10 cellular contexts compared by ENCODE assay signal in the genomic region with DNA sequence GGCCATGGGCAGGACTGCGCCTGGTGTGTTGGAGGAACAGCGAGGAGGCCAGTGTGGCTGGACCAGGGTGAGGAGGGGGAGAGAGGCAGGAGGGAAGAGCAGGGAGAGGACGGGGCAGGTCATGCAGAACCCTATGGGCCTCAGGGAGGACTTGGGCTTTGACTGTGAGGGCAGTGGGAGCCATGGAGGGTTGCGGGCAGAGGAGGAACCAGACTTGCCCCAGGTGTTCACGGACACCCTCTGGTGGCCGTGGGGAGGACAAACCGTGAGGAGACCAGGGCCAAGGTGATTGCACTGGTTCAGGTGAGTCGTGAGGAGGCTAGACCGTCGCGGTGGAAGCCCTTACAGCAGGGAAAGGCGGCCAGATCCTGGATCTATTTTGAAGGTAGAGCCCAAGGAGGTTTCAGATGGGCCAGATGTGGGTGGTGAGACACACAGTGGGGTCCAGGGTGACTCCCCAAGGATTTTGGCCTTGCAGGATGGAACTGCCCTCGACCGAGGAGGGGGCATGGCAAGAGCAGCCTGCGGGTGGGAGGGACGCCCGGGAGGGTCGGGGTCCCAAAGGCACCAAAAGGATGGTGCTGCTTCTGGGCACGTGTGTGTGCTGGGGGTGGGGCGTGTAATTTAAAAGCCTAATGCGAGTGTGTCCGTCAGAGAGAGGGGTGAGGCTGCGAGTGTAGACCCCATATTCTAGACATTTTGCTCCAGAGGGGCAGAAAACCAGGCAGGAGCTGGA. TPM values are rescaled to one million over a fixed set of nuclear protein-coding genes. Genes with fewer than 3 reads are reported as not detected.
DNase-seq lines count a peak whose midpoint lies in the region; ATAC-seq and TF ChIP-seq lines count a peak whose summit lies in the region.
"Had no signal": no experiment of that assay in that cellular context is flagged by ENCODE, and none has a peak within 500 bp of the region (broad histone marks: within the 10 kb centered on the region; RNA-seq: fewer than 3 reads in every experiment).

No MANE protein-coding gene starts in this region.

- H3K27ac ChIP-seq in SK-N-SH (ENCODE audit: low read depth in 2 of 2, low read length in 1 of 2) (no peak overlapping the region), brain microvascular endothelial cell (no peak overlapping the region)
- H3K27ac ChIP-seq: upper lobe of right lung had no signal

- H4K20me1 ChIP-seq in SK-N-SH (ENCODE audit: insufficient read depth) = peaks cover 85% of the 10 kb centered on the region

- POLR2A ChIA-PET in SK-N-SH (lab: Yijun Ruan, JAX) = no interaction called here

- no peaks in the 10 kb centered on the region for H3K9me2 ChIP-seq in SK-N-SH

- H3K4me3 Mint-ChIP-seq in HFFc6 = no peak overlapping the region
- H3K4me3 Mint-ChIP-seq in natural killer cell treated with Interleukin-12 subunit alpha and Interleukin-12 subunit beta and Interleukin-15 and Interleukin-18, amount 100 ng/mL, for 72 hours = peak overlapping the region; percentile 34

- ATAC-seq in SK-N-SH treated with all-trans-retinoic acid at 6 μM for 48 hours = no peak
- no peak for ATAC-seq in natural killer cell treated with Interleukin-12 subunit alpha and Interleukin-12 subunit beta and Interleukin-15 and Interleukin-18, amount 100 ng/mL, for 72 hours
- ATAC-seq: upper lobe of right lung had no signal

- TF ChIP-seq CTCF in SK-N-SH (IDR thresholded peaks at IDR 0.05) (peak; percentile 26; the same call in 1 of the 2 replicates), HFFc6 (IDR thresholded peaks at IDR 0.05) (peak; percentile 40), brain microvascular endothelial cell (IDR thresholded peaks at IDR 0.05; ENCODE audit: low read depth, low read length, missing control alignments) (peak; percentile 31)

- no peak overlapping the region for H2AFZ ChIP-seq in SK-N-SH (ENCODE audit: low read depth)

- H3K36me3 Mint-ChIP-seq in HFFc6 (ENCODE audit: low read depth) = peaks cover 8% of the 10 kb centered on the region
- H3K36me3 Mint-ChIP-seq in natural killer cell treated with Interleukin-12 subunit alpha and Interleukin-12 subunit beta and Interleukin-15 and Interleukin-18, amount 100 ng/mL, for 72 hours = no peaks in the 10 kb centered on the region

- H3K27me3 Mint-ChIP-seq in HFFc6 (ENCODE audit: insufficient read depth) = peaks cover 3% of the 10 kb centered on the region
- no peaks in the 10 kb centered on the region for H3K27me3 Mint-ChIP-seq in natural killer cell treated with Interleukin-12 subunit alpha and Interleukin-12 subunit beta and Interleukin-15 and Interleukin-18, amount 100 ng/mL, for 72 hours

- TF ChIP-seq RAD21 in SK-N-SH (IDR thresholded peaks at IDR 0.05; ENCODE audit: low read length) = no peak

- no peak for TF ChIP-seq POLR2A in erythroblast (IDR thresholded peaks at IDR 0.05; ENCODE audit: low read length)

- DNase-seq in SK-N-SH = no peak
- DNase-seq in HFFc6 = no peak
- no peak for DNase-seq in brain microvascular endothelial cell
- no peak for DNase-seq in natural killer cell treated with Interleukin-12 subunit alpha and Interleukin-12 subunit beta and Interleukin-15 and Interleukin-18, amount 100 ng/mL, for 72 hours (ENCODE audit: low spot score)
- DNase-seq in NCI-H1436 treated with DMSO at 0.1 percent for 48 hours (lab: John Stamatoyannopoulos, UW) = no peak
- no peak for DNase-seq in erythroblast (lab: John Stamatoyannopoulos, UW)
- DNase-seq in globus pallidus (ENCODE audit: low spot score) = no peak
- DNase-seq: NCI-H446 treated with DMSO at 0.1 percent for 48 hours, upper lobe of right lung had no signal

- H3K4me1 Mint-ChIP-seq in HFFc6 (ENCODE audit: low read depth) = peaks cover 41% of the 10 kb centered on the region
- peaks cover 33 to 43% of the 10 kb centered on the region in 2 donors for H3K4me1 Mint-ChIP-seq in natural killer cell treated with Interleukin-12 subunit alpha and Interleukin-12 subunit beta and Interleukin-15 and Interleukin-18, amount 100 ng/mL, for 72 hours (ENCODE audit: low read depth in 2 of 2)

- H3K9me3 ChIP-seq in SK-N-SH = no peaks in the 10 kb centered on the region
- H3K9me3 ChIP-seq: upper lobe of right lung had no signal

- H3K36me3 ChIP-seq in SK-N-SH (replicated peaks in 1 of 2; ENCODE audit: control insufficient read depth in 1 of 2, insufficient read depth in 2 of 2, low read length in 1 of 2) = peaks cover 3 to 6% of the 10 kb centered on the region in 2 experiments
- peaks cover 6% of the 10 kb centered on the region for H3K36me3 ChIP-seq in brain microvascular endothelial cell (replicated peaks)
- H3K36me3 ChIP-seq: upper lobe of right lung had no signal

- CTCF ChIA-PET in SK-N-SH (lab: Yijun Ruan, JAX) = interaction anchor here (1.2 to 2.8 kb wide), 2 partner anchors 13 to 178 kb away, joined by 3 to 11 read pairs; no protein-coding TSS in a partner anchor

- H3K4me2 ChIP-seq in SK-N-SH = no peak overlapping the region

- no peaks in the 10 kb centered on the region for H3K9me3 Mint-ChIP-seq in HFFc6
- H3K9me3 Mint-ChIP-seq in natural killer cell treated with Interleukin-12 subunit alpha and Interleukin-12 subunit beta and Interleukin-15 and Interleukin-18, amount 100 ng/mL, for 72 hours = no peaks in the 10 kb centered on the region

- no peak overlapping the region for H3K4me3 ChIP-seq in SK-N-SH (ENCODE audit: low read depth in 2 of 2, low read length in 1 of 2)
- H3K4me3 ChIP-seq in brain microvascular endothelial cell (ENCODE audit: low read depth, low read length) = no peak overlapping the region
- H3K4me3 ChIP-seq: upper lobe of right lung had no signal

- peaks cover 78% of the 10 kb centered on the region for H3K79me2 ChIP-seq in SK-N-SH (ENCODE audit: insufficient read depth)

- H3K27ac Mint-ChIP-seq in HFFc6 = no peak overlapping the region
- H3K27ac Mint-ChIP-seq in natural killer cell treated with Interleukin-12 subunit alpha and Interleukin-12 subunit beta and Interleukin-15 and Interleukin-18, amount 100 ng/mL, for 72 hours = no peak overlapping the region

- H3K9ac ChIP-seq in SK-N-SH = no peak overlapping the region

- 95% methylated on average over 22 of the region's 23 CpGs for WGBS in SK-N-SH (ENCODE audit: low lambda C conversion rate)

- no peak for TF ChIP-seq EP300 in SK-N-SH (IDR thresholded peaks at IDR 0.05; ENCODE audit: borderline replicate concordance in 1 of 2, low read depth in 1 of 2, low read length in 1 of 2)

- no peaks in the 10 kb centered on the region for H3K27me3 ChIP-seq in SK-N-SH (ENCODE audit: insufficient read depth)
- no peaks in the 10 kb centered on the region for H3K27me3 ChIP-seq in brain microvascular endothelial cell (replicated peaks)
- H3K27me3 ChIP-seq: upper lobe of right lung had no signal

- H3F3A ChIP-seq in SK-N-SH (replicated peaks; ENCODE audit: insufficient read depth) = peaks cover 26% of the 10 kb centered on the region

- peaks cover 17 to 29% of the 10 kb centered on the region in 2 experiments; a peak in 3 of 4 replicates for H3K4me1 ChIP-seq in SK-N-SH (ENCODE audit: control insufficient read depth in 1 of 2, insufficient read depth in 2 of 2, low read depth in 1 of 2, low read length in 1 of 2)

- in situ Hi-C loops in brain microvascular endothelial cell (cut with HindIII; ENCODE audit: low pct_ligation_motif_present, low sequenced_read_pairs) = no loop called here

TF ChIP-seq in SK-N-SH, 30 proteins besides CTCF, POLR2A, EP300 and RAD21 (continues in another document):
- no peak for TF ChIP-seq RCOR1 (IDR thresholded peaks at IDR 0.05; ENCODE audit: low read length)

TF ChIP-seq in SK-N-SH treated with all-trans-retinoic acid at 6 μM for 48 hours, 23 proteins besides CTCF, POLR2A, EP300 and RAD21 (continues in another document):
- TF ChIP-seq PPARA (CRISPR knock-in tag; IDR thresholded peaks at IDR 0.05; ENCODE audit: borderline replicate concordance) (no peak), GLIS3 (CRISPR knock-in tag; IDR thresholded peaks at IDR 0.05) (no peak), ARNTL (CRISPR knock-in tag; IDR thresholded peaks at IDR 0.05; ENCODE audit: borderline replicate concordance, low read depth) (no peak), BACH2 (CRISPR knock-in tag; IDR thresholded peaks at IDR 0.05; ENCODE audit: borderline replicate concordance) (no peak)

RNA-seq across cellular contexts. Expression of gene REXO1, which starts 2.7 kb away (rescaled TPM):
- 9.0 and 18.8 TPM in 2 replicates for polyA plus RNA-seq in SK-N-SH (2012; rRNA removed)
- 7.1 and 12.6 TPM in 2 replicates for polyA plus RNA-seq in SK-N-SH (2012; cell fraction: cytosol; rRNA removed)
- 87.2 and 224 TPM in 2 replicates for polyA plus RNA-seq in SK-N-SH (2012; cell fraction: nucleus; rRNA removed)
- total RNA-seq in HFFc6 (2021; fragmentation: NEBNext Ultra II Directional; extraction: Animal tissue kit (Norgen Biotek cat#: 25700)) = 10 to 100 TPM; 32.9 to 38.2 (median 34.6) TPM
- total RNA-seq in natural killer cell treated with Interleukin-12 subunit alpha and Interleukin-12 subunit beta and Interleukin-15 and Interleukin-18, amount 100 ng/mL, for 72 hours = 100 to 1,000 TPM in 1 of 2 donors, 10 to 100 TPM in 1; 69.1 to 103 TPM

RNA-seq across cellular contexts. Expression of gene KLF16, which starts 12.4 kb away (rescaled TPM):
- polyA plus RNA-seq in SK-N-SH (2012; rRNA removed) = 11.3 and 16.1 TPM in 2 replicates
- polyA plus RNA-seq in SK-N-SH (2012; cell fraction: cytosol; rRNA removed) = 11.6 and 17.8 TPM in 2 replicates
- 28.7 and 43.5 TPM in 2 replicates for polyA plus RNA-seq in SK-N-SH (2012; cell fraction: nucleus; rRNA removed)
- 10 to 100 TPM; 37.7 to 48.3 (median 41.6) TPM for total RNA-seq in HFFc6 (2021; fragmentation: NEBNext Ultra II Directional; extraction: Animal tissue kit (Norgen Biotek cat#: 25700))
- 10 to 100 TPM; 18.0 to 49.8 TPM for total RNA-seq in natural killer cell treated with Interleukin-12 subunit alpha and Interleukin-12 subunit beta and Interleukin-15 and Interleukin-18, amount 100 ng/mL, for 72 hours

RNA-seq across cellular contexts. Expression of gene ABHD17A, which starts 34.3 kb away (rescaled TPM):
- 61.1 and 69.1 TPM in 2 replicates for polyA plus RNA-seq in SK-N-SH (2012; rRNA removed)
- 25.5 and 46.5 TPM in 2 replicates for polyA plus RNA-seq in SK-N-SH (2012; cell fraction: cytosol; rRNA removed)
- 86.6 and 88.2 TPM in 2 replicates for polyA plus RNA-seq in SK-N-SH (2012; cell fraction: nucleus; rRNA removed)
- total RNA-seq in HFFc6 (2021; fragmentation: NEBNext Ultra II Directional; extraction: Animal tissue kit (Norgen Biotek cat#: 25700)) = 10 to 100 TPM; 61.0 to 80.0 (median 67.9) TPM
- total RNA-seq in natural killer cell treated with Interleukin-12 subunit alpha and Interleukin-12 subunit beta and Interleukin-15 and Interleukin-18, amount 100 ng/mL, for 72 hours = 100 to 1,000 TPM; 127 to 132 TPM

RNA-seq across cellular contexts. Expression of gene ATP8B3, which starts 38.9 kb away (rescaled TPM):
- polyA plus RNA-seq in SK-N-SH (2012; rRNA removed) = 6.2 and 8.0 TPM in 2 replicates
- polyA plus RNA-seq in SK-N-SH (2012; cell fraction: cytosol; rRNA removed) = 3.1 and 4.9 TPM in 2 replicates
- 20.8 and 25.6 TPM in 2 replicates for polyA plus RNA-seq in SK-N-SH (2012; cell fraction: nucleus; rRNA removed)
- total RNA-seq in HFFc6 (2021; fragmentation: NEBNext Ultra II Directional; extraction: Animal tissue kit (Norgen Biotek cat#: 25700)) = 1 to 10 TPM; 4.9 to 8.8 (median 7.6) TPM
- 1 to 10 TPM; 2.3 to 2.8 TPM for total RNA-seq in natural killer cell treated with Interleukin-12 subunit alpha and Interleukin-12 subunit beta and Interleukin-15 and Interleukin-18, amount 100 ng/mL, for 72 hours

RNA-seq across cellular contexts. Expression of gene ADAT3, which starts 54.2 kb away (rescaled TPM):
- 1.7 and 2.8 TPM in 2 replicates for polyA plus RNA-seq in SK-N-SH (2012; rRNA removed)
- 1.3 and 2.1 TPM in 2 replicates for polyA plus RNA-seq in SK-N-SH (2012; cell fraction: cytosol; rRNA removed)
- 7.3 and 12.1 TPM in 2 replicates for polyA plus RNA-seq in SK-N-SH (2012; cell fraction: nucleus; rRNA removed)
- 1 to 10 TPM; 2.3 to 4.2 (median 3.0) TPM for total RNA-seq in HFFc6 (2021; fragmentation: NEBNext Ultra II Directional; extraction: Animal tissue kit (Norgen Biotek cat#: 25700))
- total RNA-seq in natural killer cell treated with Interleukin-12 subunit alpha and Interleukin-12 subunit beta and Interleukin-15 and Interleukin-18, amount 100 ng/mL, for 72 hours = 10 to 100 TPM in 1 of 2 donors, 1 to 10 TPM in 1; 7.5 to 13.3 TPM
